28 cellular contexts compared by ENCODE assay signal in genomic region chr6:9405825-9406224, GRCh38.
DNase-seq lines count a peak whose midpoint lies in the region; ATAC-seq and TF ChIP-seq lines count a peak whose summit lies in the region.
"Had no signal": no experiment of that assay in that cellular context is flagged by ENCODE, and none has a peak within 500 bp of the region (broad histone marks: within the 10 kb centered on the region; RNA-seq: fewer than 3 reads in every experiment).

No MANE protein-coding gene starts in this region.

- H3K27me3 Mint-ChIP-seq in HFFc6 (ENCODE audit: insufficient read depth) (no peaks in the 10 kb centered on the region; the same call in 1 of the 2 replicates), glutamatergic neuron (ENCODE audit: unreplicated experiment) (no peaks in the 10 kb centered on the region)
- H3K27me3 Mint-ChIP-seq in CD4-positive, alpha-beta memory T cell: no peaks in the 10 kb centered on the region
- H3K27me3 Mint-ChIP-seq: T-cell had no signal

- H3K36me3 Mint-ChIP-seq in HFFc6 (ENCODE audit: low read depth) (no peaks in the 10 kb centered on the region), glutamatergic neuron (ENCODE audit: unreplicated experiment) (no peaks in the 10 kb centered on the region)
- no peaks in the 10 kb centered on the region for H3K36me3 Mint-ChIP-seq in CD4-positive, alpha-beta memory T cell
- H3K36me3 Mint-ChIP-seq: naive B cell, T-cell had no signal

- H3K27me3 ChIP-seq in Panc1 (ENCODE audit: control insufficient read depth, insufficient read depth, low read length): no peaks in the 10 kb centered on the region
- H3K27me3 ChIP-seq in CD4-positive, alpha-beta memory T cell (ENCODE audit: insufficient read depth, low read length): no peaks in the 10 kb centered on the region
- H3K27me3 ChIP-seq: adrenal gland, brain microvascular endothelial cell, SJSA1, stomach, tibial artery had no signal

- H3K9me3 Mint-ChIP-seq in HFFc6 (no peaks in the 10 kb centered on the region), glutamatergic neuron (ENCODE audit: unreplicated experiment) (peaks cover 3% of the 10 kb centered on the region)
- peaks cover 0 to 14% (median 7%) of the 10 kb centered on the region in 8 donors for H3K9me3 Mint-ChIP-seq in CD4-positive, alpha-beta memory T cell

- H3K4me1 ChIP-seq in Panc1 (ENCODE audit: control insufficient read depth, insufficient read depth, low read length): peaks cover 34% of the 10 kb centered on the region
- H3K4me1 ChIP-seq in CD4-positive, alpha-beta memory T cell (ENCODE audit: insufficient read depth, low read length): no peaks in the 10 kb centered on the region
- H3K4me1 ChIP-seq: adrenal gland, tibial artery had no signal

- no peaks in the 10 kb centered on the region; the same call in 1 of the 2 replicates for H3K9me3 ChIP-seq in Panc1 (ENCODE audit: control insufficient read depth, insufficient read depth, low read depth, low read length)
- no peaks in the 10 kb centered on the region for H3K9me3 ChIP-seq in CD4-positive, alpha-beta memory T cell (ENCODE audit: control insufficient read depth in 1 of 2, low read length in 2 of 2)
- H3K9me3 ChIP-seq: adrenal gland, SJSA1, stomach, tibial artery had no signal

- H3K4me3 ChIP-seq in Panc1 (ENCODE audit: low read depth in 2 of 2, low read length in 2 of 2): no peak overlapping the region
- H3K4me3 ChIP-seq in CD4-positive, alpha-beta memory T cell (ENCODE audit: low read length in 2 of 2): no peak overlapping the region
- H3K4me3 ChIP-seq: adrenal gland, SJSA1, stomach, tibial artery had no signal

- in situ Hi-C loops in Panc1 (cut with HindIII; ENCODE audit: low pct_unique_long_range_greater_than_20kb, low sequenced_read_pairs): no loop called here

- H3K4me3 Mint-ChIP-seq in HFFc6 (0 out of 2 replicates have a peak overlapping the region, but pooled peaks have one; percentile 7), glutamatergic neuron (ENCODE audit: unreplicated experiment) (no peak overlapping the region)
- H3K4me3 Mint-ChIP-seq in CD4-positive, alpha-beta memory T cell: no peak overlapping the region
- H3K4me3 Mint-ChIP-seq: naive B cell, T-cell had no signal

- ATAC-seq in Panc1 (no peak), HG02852 (IDR thresholded peaks at IDR 0.05; ENCODE audit: unreplicated experiment) (no peak)
- ATAC-seq: T-cell had no signal

- CTCF ChIA-PET in Panc1 (lab: Charles Lee): no interaction called here
- CTCF ChIA-PET in CD4-positive, alpha-beta memory T cell (lab: Charles Lee; ENCODE audit: partially characterized antibody): no interaction called here
- CTCF ChIA-PET in GM10248 (lab: Yijun Ruan, JAX): no interaction called here

- no TSS peak for BruUV-seq in Panc1 (replicated peaks; lab: Mats Ljungman, UMichigan)

- TF ChIP-seq CTCF in 22Rv1 (IDR thresholded peaks at IDR 0.05) (no peak), HFFc6 (IDR thresholded peaks at IDR 0.05) (no peak), Panc1 (IDR thresholded peaks at IDR 0.05) (no peak), glutamatergic neuron (IDR thresholded peaks at IDR 0.05; ENCODE audit: partially characterized antibody, unreplicated experiment) (no peak), GM10248 (IDR thresholded peaks at IDR 0.05; ENCODE audit: control extremely low read depth, extremely low read depth, low read depth, missing control alignments) (no peak)

- H3K27ac ChIP-seq in 22Rv1 (peak overlapping the region; percentile 97), Panc1 (ENCODE audit: low read length) (peak overlapping the region; percentile 86)
- no peak overlapping the region for H3K27ac ChIP-seq in CD4-positive, alpha-beta memory T cell (ENCODE audit: low read depth, low read length)
- H3K27ac ChIP-seq: adrenal gland, brain microvascular endothelial cell, SJSA1, stomach, tibial artery had no signal

- H3K4me1 Mint-ChIP-seq in HFFc6 (ENCODE audit: low read depth) (peaks cover 74% of the 10 kb centered on the region), glutamatergic neuron (ENCODE audit: low read depth, unreplicated experiment) (peaks cover 7% of the 10 kb centered on the region)
- no peaks in the 10 kb centered on the region for H3K4me1 Mint-ChIP-seq in CD4-positive, alpha-beta memory T cell
- H3K4me1 Mint-ChIP-seq: naive B cell, T-cell had no signal

- DNase-seq in HFFc6: no peak
- no peak for DNase-seq in Panc1 (ENCODE audit: low read depth, low spot score)
- no peak for DNase-seq in glutamatergic neuron
- no peak for DNase-seq in CD4-positive, alpha-beta memory T cell
- no peak for DNase-seq in GM10248 (ENCODE audit: extremely low spot score)
- no peak for DNase-seq in NCI-H1417 treated with DMSO at 0.1 percent for 48 hours (lab: John Stamatoyannopoulos, UW)
- DNase-seq: activated CD4-positive, alpha-beta T cell treated with anti-CD3 and anti-CD28 coated beads, Interleukin-2, amount 50 U/mL, for 4 hours; activated CD4-positive, CD25-positive, alpha-beta regulatory T cell; activated naive CD4-positive, alpha-beta T cell treated with Interleukin-2 at 50 U/mL for 16 hours; adrenal gland; COR-L47; DMS79; effector CD8-positive, alpha-beta T cell; GDM1; H7; KG1; MM.1S; naive B cell; NCI-H1417; NCI-H2107; NCI-H524; stomach; T-cell; tibial artery had no signal

- intact Hi-C loops in Panc1 (cut with micrococcal nuclease; ENCODE audit: unreplicated experiment): no loop called here
- intact Hi-C loops in CD4-positive, alpha-beta memory T cell (cut with micrococcal nuclease): no loop called here

- POLR2A ChIA-PET in Panc1 (lab: Charles Lee) (interaction anchor here (0.6 kb wide), 1 partner anchor 74 kb away, joined by 4 read pairs; no protein-coding TSS in a partner anchor), GM10248 (lab: Yijun Ruan, JAX) (no interaction called here)
- POLR2A ChIA-PET in CD4-positive, alpha-beta memory T cell (lab: Charles Lee; ENCODE audit: partially characterized antibody): no interaction called here

- H3K27ac Mint-ChIP-seq in HFFc6: peak overlapping the region; percentile 87
- peak overlapping the region; percentile 35 for H3K27ac Mint-ChIP-seq in glutamatergic neuron (ENCODE audit: unreplicated experiment)
- H3K27ac Mint-ChIP-seq in CD4-positive, alpha-beta memory T cell: no peak overlapping the region
- H3K27ac Mint-ChIP-seq: naive B cell, T-cell had no signal

- H3K36me3 ChIP-seq in Panc1 (ENCODE audit: control insufficient read depth, insufficient read depth, low read length): no peaks in the 10 kb centered on the region
- no peaks in the 10 kb centered on the region for H3K36me3 ChIP-seq in CD4-positive, alpha-beta memory T cell (ENCODE audit: insufficient read depth, low read length)
- H3K36me3 ChIP-seq: adrenal gland, brain microvascular endothelial cell, SJSA1, stomach, tibial artery had no signal

Comparison
In these comparisons a context has a peak if more than half of its experiments do, and no peak if none do; other contexts are left out.
1. H3K27ac Mint-ChIP-seq: peak in HFFc6 (single experiment) and glutamatergic neuron (single experiment); none in CD4-positive, alpha-beta memory T cell (0 of 7).